In genomic region chr7:128892521-128893250, GRCh38 we compare ENCODE assay signal across 25 cellular contexts. TPM values are rescaled to one million over a fixed set of nuclear protein-coding genes. Genes with fewer than 3 reads are reported as not detected.
A peak's percentile ranks its signal among the peaks of the same experiment; 100 is the strongest.
DNase-seq lines count a peak whose midpoint lies in the region; ATAC-seq and TF ChIP-seq lines count a peak whose summit lies in the region.
"Had no signal": no experiment of that assay in that cellular context is flagged by ENCODE, and none has a peak within 500 bp of the region (broad histone marks: within the 10 kb centered on the region; RNA-seq: fewer than 3 reads in every experiment).

No MANE protein-coding gene starts in this region.

- H2AFZ ChIP-seq in smooth muscle cell (ENCODE audit: low read depth): no peak overlapping the region

- TF ChIP-seq POLR2A in breast epithelium (IDR thresholded peaks at IDR 0.05): no peak
- TF ChIP-seq POLR2A in sigmoid colon (IDR thresholded peaks at IDR 0.05): no peak

- no peak for ATAC-seq in GM21737 (IDR thresholded peaks at IDR 0.05; ENCODE audit: unreplicated experiment)
- ATAC-seq: activated T-cell treated with anti-CD3 and anti-CD28 coated beads, Interleukin-2, amount 50 U/mL, for 72 hours had no signal

- H3K4me1 Mint-ChIP-seq in MCF 10A (ENCODE audit: insufficient read depth, unreplicated experiment): peaks cover 20% of the 10 kb centered on the region
- H3K4me1 Mint-ChIP-seq: activated CD4-positive, alpha-beta T cell treated with anti-CD3 and anti-CD28 coated beads, Interleukin-2, amount 10 ng/mL, durations not matched to agents 7 days and 5 days; endodermal cell had no signal

- no peaks in the 10 kb centered on the region for H3F3A ChIP-seq in smooth muscle cell (ENCODE audit: low read depth)

- H3K27me3 Mint-ChIP-seq in MCF 10A (ENCODE audit: insufficient read depth, unreplicated experiment): no peaks in the 10 kb centered on the region

- H3K4me3 Mint-ChIP-seq in MCF 10A (ENCODE audit: unreplicated experiment): peak overlapping the region; percentile 45
- H3K4me3 Mint-ChIP-seq: activated CD4-positive, alpha-beta T cell treated with anti-CD3 and anti-CD28 coated beads, Interleukin-2, amount 10 ng/mL, durations not matched to agents 7 days and 5 days; activated naive CD4-positive, alpha-beta T cell treated with anti-CD3 and anti-CD28 coated beads for 36 hours; activated T-cell treated with anti-CD3 and anti-CD28 coated beads, Interleukin-2, amount 50 U/mL, for 72 hours had no signal

- TF ChIP-seq EP300 in sigmoid colon (IDR thresholded peaks at IDR 0.05): no peak

- no peak for TF ChIP-seq CTCF in MCF 10A (IDR thresholded peaks at IDR 0.05; ENCODE audit: unreplicated experiment)
- no peak for TF ChIP-seq CTCF in breast epithelium (IDR thresholded peaks at IDR 0.05)
- no peak for TF ChIP-seq CTCF in RWPE1 (conservative IDR thresholded peaks at IDR 0.05; ENCODE audit: low read depth)
- TF ChIP-seq CTCF in sigmoid colon (IDR thresholded peaks at IDR 0.05): no peak
- TF ChIP-seq CTCF in smooth muscle cell (IDR thresholded peaks at IDR 0.05; ENCODE audit: borderline replicate concordance, insufficient read depth, poor library complexity, severe bottlenecking): no peak

- H4K20me1 ChIP-seq in smooth muscle cell (ENCODE audit: low read depth): no peaks in the 10 kb centered on the region

- H3K4me3 ChIP-seq in breast epithelium: no peak overlapping the region
- no peak overlapping the region for H3K4me3 ChIP-seq in sigmoid colon
- H3K4me3 ChIP-seq in smooth muscle cell: no peak overlapping the region

- H3K9me3 Mint-ChIP-seq in MCF 10A (ENCODE audit: unreplicated experiment): no peaks in the 10 kb centered on the region
- H3K9me3 Mint-ChIP-seq: activated CD4-positive, alpha-beta T cell treated with anti-CD3 and anti-CD28 coated beads, Interleukin-2, amount 10 ng/mL, durations not matched to agents 7 days and 5 days; activated naive CD4-positive, alpha-beta T cell treated with anti-CD3 and anti-CD28 coated beads for 36 hours; activated T-cell treated with anti-CD3 and anti-CD28 coated beads, Interleukin-2, amount 50 U/mL, for 72 hours; CD8-positive, alpha-beta memory T cell; endodermal cell had no signal

- POLR2A ChIA-PET in MCF 10A (lab: Yijun Ruan, JAX) (interaction anchor here (0.6 to 2.1 kb wide), 9 partner anchors 9 to 418 kb away, joined by 3 to 10 read pairs (median 5); partner anchors contain the start of genes ATP6V1F, IRF5 and TNPO3), RWPE1 (lab: Yijun Ruan, JAX; ENCODE audit: low non-redundant PET) (interaction anchor here (0.6 kb wide), 1 partner anchor 161 kb away, joined by 5 read pairs; no protein-coding TSS in a partner anchor)

- CTCF ChIA-PET in MCF 10A (lab: Yijun Ruan, JAX): interaction anchor here (0.7 to 2.1 kb wide), 3 partner anchors 9 to 155 kb away, joined by 3 to 8 read pairs (median 3); no protein-coding TSS in a partner anchor
- CTCF ChIA-PET in RWPE1 (lab: Yijun Ruan, JAX): interaction anchor here (0.6 to 0.9 kb wide), 2 partner anchors 9 to 260 kb away, joined by 3 to 4 read pairs; no protein-coding TSS in a partner anchor

- H3K9me3 ChIP-seq in breast epithelium (no peaks in the 10 kb centered on the region), sigmoid colon (no peaks in the 10 kb centered on the region), smooth muscle cell (replicated peaks; ENCODE audit: low read depth) (no peaks in the 10 kb centered on the region)

- no TSS peak for BruUV-seq in MCF 10A (replicated peaks; lab: Mats Ljungman, UMichigan)

- no peaks in the 10 kb centered on the region for H3K79me2 ChIP-seq in smooth muscle cell (ENCODE audit: low read depth)

- peak overlapping the region; percentile 51 for H3K27ac Mint-ChIP-seq in MCF 10A (ENCODE audit: low read depth, unreplicated experiment)
- H3K27ac Mint-ChIP-seq: activated CD4-positive, alpha-beta T cell treated with anti-CD3 and anti-CD28 coated beads, Interleukin-2, amount 10 ng/mL, durations not matched to agents 7 days and 5 days; activated naive CD4-positive, alpha-beta T cell treated with anti-CD3 and anti-CD28 coated beads for 36 hours; activated T-cell treated with anti-CD3 and anti-CD28 coated beads, Interleukin-2, amount 50 U/mL, for 72 hours; endodermal cell; mesothelial cell of epicardium had no signal

- no peaks in the 10 kb centered on the region for H3K4me1 ChIP-seq in breast epithelium
- peaks cover 0 to 10% (median 6%) of the 10 kb centered on the region in 4 donors for H3K4me1 ChIP-seq in sigmoid colon
- no peaks in the 10 kb centered on the region for H3K4me1 ChIP-seq in smooth muscle cell (ENCODE audit: low read depth)

- 35 to 83% methylated on average over 13 of the region's 13 CpGs for WGBS in sigmoid colon, 2 donors
- WGBS in smooth muscle cell (ENCODE audit: low lambda C conversion rate): 97% methylated on average over 13 of the region's 13 CpGs

- peaks cover 0 to 4% of the 10 kb centered on the region in 2 donors for H3K27me3 ChIP-seq in breast epithelium
- H3K27me3 ChIP-seq in sigmoid colon: peaks cover 12 to 33% (median 19%) of the 10 kb centered on the region in 3 donors
- H3K27me3 ChIP-seq in smooth muscle cell (ENCODE audit: low read depth): no peaks in the 10 kb centered on the region

- no peak overlapping the region for H3K9ac ChIP-seq in smooth muscle cell (ENCODE audit: low read depth)

- H3K27ac ChIP-seq in breast epithelium (no peak overlapping the region), RWPE1 (peak overlapping the region; percentile 54), sigmoid colon (no peak overlapping the region), smooth muscle cell (ENCODE audit: low read depth) (no peak overlapping the region)

- intact Hi-C loops in MCF 10A (cut with micrococcal nuclease) (no loop called here), breast epithelium (cut with DNase I; ENCODE audit: low total_unique reads) (no loop called here), sigmoid colon (cut with DNase I) (no loop called here)

- no peak overlapping the region for H3K4me2 ChIP-seq in smooth muscle cell

- H3K36me3 ChIP-seq in breast epithelium: no peaks in the 10 kb centered on the region
- H3K36me3 ChIP-seq in sigmoid colon: no peaks in the 10 kb centered on the region
- H3K36me3 ChIP-seq in smooth muscle cell (ENCODE audit: low read depth): no peaks in the 10 kb centered on the region

- no peaks in the 10 kb centered on the region for H3K36me3 Mint-ChIP-seq in MCF 10A (ENCODE audit: insufficient read depth, unreplicated experiment)

- DNase-seq in MCF 10A (ENCODE audit: unreplicated experiment) (peak; percentile 19), breast epithelium (ENCODE audit: low spot score in 2 of 2) (no peak), RWPE1 (ENCODE audit: low spot score) (no peak), islet precursor cell (peak; percentile 53), sigmoid colon (peak; percentile 56), smooth muscle cell (lab: John Stamatoyannopoulos, UW; ENCODE audit: unreplicated experiment) (no peak), NCI-H146 treated with DMSO at 0.1 percent for 48 hours (lab: John Stamatoyannopoulos, UW; ENCODE audit: unreplicated experiment) (no peak)
- DNase-seq: activated CD4-positive, alpha-beta T cell treated with anti-CD3 and anti-CD28 coated beads, Interleukin-2, amount 10 ng/mL, durations not matched to agents 7 days and 5 days; activated naive CD4-positive, alpha-beta T cell treated with anti-CD3 and anti-CD28 coated beads for 36 hours; activated T-cell treated with anti-CD3 and anti-CD28 coated beads, Interleukin-2, amount 50 U/mL, for 72 hours; AML-193; amygdala; DMS153; endodermal cell; KG1; NCI-H146; NCI-H524; stimulated activated CD8-positive, alpha-beta memory T cell treated with anti-CD3 and anti-CD28 coated beads, Interleukin-4, amount 100 ng/mL, for 48 hours; T-helper 9 cell had no signal

RNA-seq across cellular contexts. Expression of gene KCP, which starts 17.8 kb away (rescaled TPM):
- 0.42 and 0.68 TPM in 2 replicates for total RNA-seq in MCF 10A (2022)
- total RNA-seq in breast epithelium: 1 to 10 TPM in 1 of 3 donors, under 1 TPM in 2; 0.33 to 2.2 (median 0.88) TPM
- under 1 TPM in 3 of 4 donors, not detected in 1; 0.14 to 0.36 (median 0.28) TPM for total RNA-seq in sigmoid colon
- under 1 TPM in 1 of 3 donors, not detected in 2; 0.42 TPM for polyA plus RNA-seq in sigmoid colon
- total RNA-seq in smooth muscle cell: 0.99 and 3.1 TPM in 2 replicates
- polyA plus RNA-seq in smooth muscle cell: 4.5 and 6.2 TPM in 2 replicates
- total RNA-seq: activated naive CD4-positive, alpha-beta T cell treated with anti-CD3 and anti-CD28 coated beads for 36 hours had no signal
- polyA plus RNA-seq: CD8-positive, alpha-beta memory T cell had no signal

RNA-seq across cellular contexts. Expression of gene ATP6V1F, which starts 30.0 kb away (rescaled TPM):
- total RNA-seq in MCF 10A (2022) (125 and 152 TPM in 2 replicates), breast epithelium (100 to 1,000 TPM; 117 to 174 (median 127) TPM), sigmoid colon (100 to 1,000 TPM in 3 of 4 donors, 10 to 100 TPM in 1; 96.7 to 138 (median 131) TPM), smooth muscle cell (131 TPM in 2 replicates)
- polyA plus RNA-seq in sigmoid colon (100 to 1,000 TPM; 148 to 214 (median 183) TPM), smooth muscle cell (317 and 325 TPM in 2 replicates)

RNA-seq across cellular contexts. Expression of gene IRF5, which starts 45.0 kb away (rescaled TPM):
- total RNA-seq in MCF 10A (2022) (7.5 and 10.1 TPM in 2 replicates), breast epithelium (10 to 100 TPM in 2 of 3 donors, 1 to 10 TPM in 1; 4.6 to 19.4 (median 11.1) TPM), sigmoid colon (10 to 100 TPM in 1 of 4 donors, 1 to 10 TPM in 3; 6.0 to 15.3 (median 8.1) TPM), smooth muscle cell (0.76 and 1.2 TPM in 2 replicates)
- polyA plus RNA-seq in sigmoid colon (10 to 100 TPM in 1 of 3 donors, 1 to 10 TPM in 2; 4.6 to 11.3 (median 4.8) TPM), smooth muscle cell (0.35 TPM in 1 of 2 replicates, not detected in the other)
- total RNA-seq: G401, glomerular endothelial cell had no signal
- polyA plus RNA-seq: neural cell had no signal

Comparison
In these comparisons a context has a peak if more than half of its experiments do, and no peak if none do; other contexts are left out.
1. DNase-seq: peak in MCF 10A (single experiment), islet precursor cell (single experiment) and sigmoid colon (single experiment); none in breast epithelium (0 of 2), RWPE1 (single experiment), smooth muscle cell (single experiment) and NCI-H146 treated with DMSO at 0.1 percent for 48 hours (single experiment).